9 cellular contexts compared by ENCODE assay signal in the genomic region with DNA sequence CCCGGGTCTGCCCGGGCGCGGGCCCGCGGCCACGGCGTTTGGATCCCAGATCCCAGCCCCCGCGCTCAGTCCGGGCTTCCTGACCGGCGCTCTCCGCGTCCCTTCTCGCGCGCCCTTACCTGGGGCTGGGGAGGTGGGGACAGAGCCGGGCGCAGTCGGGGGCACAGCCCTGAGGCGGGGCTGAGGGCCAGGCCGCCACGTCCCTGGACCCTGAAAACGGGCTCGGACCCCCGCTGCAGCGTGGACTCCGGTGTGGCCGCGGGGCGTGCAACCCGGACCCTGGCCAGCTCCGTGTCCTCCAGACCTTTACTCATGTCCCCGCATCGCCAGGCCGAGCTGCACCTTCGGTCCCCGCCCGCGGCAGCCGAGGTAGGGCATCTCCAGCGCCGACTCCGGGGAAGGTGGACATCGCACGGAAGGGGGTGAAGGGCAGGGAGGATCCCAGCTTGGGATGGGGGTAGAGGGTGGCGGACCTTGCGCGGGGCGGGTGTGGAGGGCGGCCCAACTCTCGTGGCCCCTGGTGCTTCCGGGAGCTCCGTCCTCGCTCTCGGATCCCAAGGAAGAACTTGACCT. TPM values are rescaled to one million over a fixed set of nuclear protein-coding genes. Genes with fewer than 3 reads are reported as not detected.
DNase-seq lines count a peak whose midpoint lies in the region; ATAC-seq and TF ChIP-seq lines count a peak whose summit lies in the region.
"Had no signal": no experiment of that assay in that cellular context is flagged by ENCODE, and none has a peak within 500 bp of the region (broad histone marks: within the 10 kb centered on the region; RNA-seq: fewer than 3 reads in every experiment).

No MANE protein-coding gene starts in this region.

- H3K4me3 ChIP-seq in Peyer's patch: peak overlapping the region; percentile 58 to 76 (median 60)
- peak overlapping the region; percentile 76 for H3K4me3 ChIP-seq in fibroblast of villous mesenchyme (ENCODE audit: low read depth, low read length)
- H3K4me3 ChIP-seq in parathyroid adenoma (ENCODE audit: low read depth, low read length): peak overlapping the region; percentile 52

- H3K27ac ChIP-seq in Peyer's patch (peak overlapping the region; percentile 57 to 95 (median 90)), parathyroid adenoma (no peak overlapping the region)

- H3K9ac ChIP-seq in parathyroid adenoma: no peak overlapping the region

- H3K36me3 ChIP-seq in Peyer's patch (peaks cover 0 to 15% (median 0%) of the 10 kb centered on the region in 3 donors), parathyroid adenoma (ENCODE audit: control insufficient read depth, insufficient read depth, low read length) (no peaks in the 10 kb centered on the region)

- H2AFZ ChIP-seq in parathyroid adenoma: peak overlapping the region; percentile 82

- H3K4me2 ChIP-seq in parathyroid adenoma (ENCODE audit: low read length): peak overlapping the region; percentile 76

- H3K27me3 ChIP-seq in Peyer's patch (no peaks in the 10 kb centered on the region), parathyroid adenoma (ENCODE audit: control insufficient read depth, insufficient read depth, low read length) (no peaks in the 10 kb centered on the region)

- H3K9me3 ChIP-seq in Peyer's patch (no peaks in the 10 kb centered on the region), parathyroid adenoma (ENCODE audit: control insufficient read depth, low read length) (no peaks in the 10 kb centered on the region)

- TF ChIP-seq POLR2A in Peyer's patch (IDR thresholded peaks at IDR 0.05): peak; percentile 19 to 45

- H3K4me1 ChIP-seq in Peyer's patch: peaks cover 0 to 40% (median 9%) of the 10 kb centered on the region in 4 donors
- no peaks in the 10 kb centered on the region for H3K4me1 ChIP-seq in parathyroid adenoma

- ATAC-seq in GM19035 (IDR thresholded peaks at IDR 0.05; ENCODE audit: unreplicated experiment) (no peak), HG03097 (IDR thresholded peaks at IDR 0.05; ENCODE audit: low FRiP score, unreplicated experiment) (no peak)

- in situ Hi-C loops in Caki2 (cut with HindIII; ENCODE audit: low pct_unique_long_range_greater_than_20kb, low sequenced_read_pairs): no loop called here

- peak in 1 of 6 experiments; percentile 6 for TF ChIP-seq CTCF in Peyer's patch (IDR thresholded peaks at IDR 0.05)
- TF ChIP-seq CTCF in fibroblast of villous mesenchyme (IDR thresholded peaks at IDR 0.05; ENCODE audit: insufficient read depth, low read depth, low read length): no peak
- no peak for TF ChIP-seq CTCF in parathyroid adenoma (IDR thresholded peaks at IDR 0.05)

- DNase-seq in Caki2 (ENCODE audit: low read depth): peak; percentile 44
- peak in 2 of 3 donors; percentile 63 to 81 for DNase-seq in Peyer's patch
- no peak for DNase-seq in fibroblast of villous mesenchyme (ENCODE audit: low read depth)
- no peak for DNase-seq in NCI-H2029 treated with DMSO at 0.1 percent for 48 hours (lab: John Stamatoyannopoulos, UW)
- no peak for DNase-seq in KG1 (lab: John Stamatoyannopoulos, UW)

- H3K79me2 ChIP-seq in parathyroid adenoma: no peaks in the 10 kb centered on the region

RNA-seq across cellular contexts. Expression of a gene that starts 9.9 kb away (rescaled TPM):
- total RNA-seq in Caki2 (2014; rRNA removed; shearing (Covaris generic); ENCODE audit: low replicate concordance): 9.6 and 10.9 TPM in 2 replicates
- total RNA-seq in Peyer's patch: 10 to 100 TPM in 3 of 4 donors, 1 to 10 TPM in 1; 9.5 to 21.9 (median 11.7) TPM
- 0.32 and 0.43 TPM in 2 replicates for total RNA-seq in fibroblast of villous mesenchyme
- total RNA-seq: lung microvascular endothelial cell had no signal

RNA-seq across cellular contexts. Expression of a gene that starts 24.9 kb away (rescaled TPM):
- total RNA-seq in Caki2 (2014; rRNA removed; shearing (Covaris generic); ENCODE audit: low replicate concordance): 27.5 and 50.7 TPM in 2 replicates
- total RNA-seq in Peyer's patch (100 to 1,000 TPM in 1 of 4 donors, 10 to 100 TPM in 3; 65.5 to 144 (median 88.5) TPM), fibroblast of villous mesenchyme (55.1 and 60.9 TPM in 2 replicates)

RNA-seq across cellular contexts. Expression of a gene that starts 40.0 kb away (rescaled TPM):
- 25.5 and 30.6 TPM in 2 replicates for total RNA-seq in Caki2 (2014; rRNA removed; shearing (Covaris generic); ENCODE audit: low replicate concordance)
- total RNA-seq in Peyer's patch (10 to 100 TPM; 39.6 to 58.8 (median 58.2) TPM), fibroblast of villous mesenchyme (40.3 and 57.4 TPM in 2 replicates)

RNA-seq across cellular contexts. Expression of a gene that starts 44.7 kb away (rescaled TPM):
- total RNA-seq in Caki2 (2014; rRNA removed; shearing (Covaris generic); ENCODE audit: low replicate concordance): 55.0 and 75.9 TPM in 2 replicates
- total RNA-seq in Peyer's patch (10 to 100 TPM; 19.8 to 54.7 (median 29.5) TPM), fibroblast of villous mesenchyme (21.6 and 22.9 TPM in 2 replicates)

RNA-seq across cellular contexts. Expression of a gene that starts 57.8 kb away (rescaled TPM):
- total RNA-seq in Caki2 (2014; rRNA removed; shearing (Covaris generic); ENCODE audit: low replicate concordance): 8.6 and 9.2 TPM in 2 replicates
- 1 to 10 TPM in 2 of 4 donors, not detected in 2; 1.7 to 2.0 TPM for total RNA-seq in Peyer's patch
- 1.3 and 3.5 TPM in 2 replicates for total RNA-seq in fibroblast of villous mesenchyme
- total RNA-seq: lung microvascular endothelial cell had no signal

Comparison
In these comparisons a context has a peak if more than half of its experiments do, and no peak if none do; other contexts are left out.
1. DNase-seq: peak in Caki2 (single experiment) and Peyer's patch (2 of 3); none in fibroblast of villous mesenchyme (single experiment), NCI-H2029 treated with DMSO at 0.1 percent for 48 hours (single experiment) and KG1 (single experiment).
2. Peak in every context shown above with its lines, with median percentiles within 50 percentile points of each other: H3K4me3 ChIP-seq.